In the genomic region with DNA sequence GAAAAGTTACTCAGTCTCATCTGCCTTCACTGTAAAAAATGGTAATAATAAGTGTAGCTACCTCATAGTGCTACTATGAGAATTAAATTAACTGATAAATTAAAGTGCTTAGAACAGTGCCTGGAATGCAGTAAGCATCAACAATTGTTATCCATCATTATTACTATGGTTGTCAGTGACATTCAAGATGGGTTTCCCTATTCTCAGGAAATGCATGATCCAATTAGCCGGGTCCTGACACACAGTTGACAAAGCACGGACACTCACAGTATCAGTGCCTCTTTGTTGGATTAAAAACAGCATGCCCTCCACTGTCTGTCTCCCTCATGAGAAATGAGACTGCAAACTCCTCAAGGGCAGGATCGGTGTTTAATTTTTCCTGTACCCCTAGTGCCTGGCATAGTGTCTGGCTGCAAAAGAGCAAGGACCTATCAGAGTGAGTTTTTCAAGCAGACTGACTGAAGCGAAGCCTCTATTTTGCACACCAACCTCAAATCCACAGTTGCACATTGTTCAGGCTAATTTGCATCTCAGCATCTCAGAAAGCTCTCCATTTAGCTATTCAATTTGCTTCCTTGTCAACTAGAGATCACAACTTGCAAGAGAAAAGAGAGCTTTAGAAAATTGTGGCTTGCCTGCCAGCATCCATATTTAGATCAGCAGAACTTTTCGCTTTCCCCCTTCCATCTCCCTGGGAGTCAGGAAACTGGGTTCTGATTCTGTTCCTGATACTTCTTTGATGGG, we compare ENCODE assay signal across 22 cellular contexts.
"Had no signal": no experiment of that assay in that cellular context is flagged by ENCODE, and none has a peak within 500 bp of the region (broad histone marks: within the 10 kb centered on the region; RNA-seq: fewer than 3 reads in every experiment).

No MANE protein-coding gene starts in this region.

- ATAC-seq: activated CD4-positive, CD25-positive, alpha-beta regulatory T cell treated with anti-CD3 and anti-CD28 coated beads, Interleukin-2, amount 50 U/mL, for 24 hours; activated T-cell treated with anti-CD3 and anti-CD28 coated beads, Interleukin-2, amount 50 U/mL, for 72 hours; left lobe of liver; naive thymus-derived CD8-positive, alpha-beta T cell; psoas muscle; right cardiac atrium had no signal

- DNase-seq: activated CD4-positive, alpha-beta memory T cell treated with anti-CD3 and anti-CD28 coated beads, Interleukin-2, amount 10 ng/mL, durations not matched to agents 7 days and 5 days; activated CD4-positive, alpha-beta T cell treated with anti-CD3 and anti-CD28 coated beads, Interleukin-2, amount 10 ng/mL, durations not matched to agents 24 days and 14 days; activated effector memory CD4-positive, alpha-beta T cell treated with Interleukin-2 at 50 U/mL for 16 hours; activated naive CD4-positive, alpha-beta T cell treated with anti-CD3 and anti-CD28 coated beads for 36 hours; activated naive CD8-positive, alpha-beta T cell treated with anti-CD3 and anti-CD28 coated beads, Interleukin-2, amount 10 ng/mL, durations not matched to agents 7 days and 5 days; activated T-cell treated with anti-CD3 and anti-CD28 coated beads, Interleukin-2, amount 50 U/mL, for 72 hours; amniotic stem cell; cerebellar nuclear complex; foreskin fibroblast; kidney; naive thymus-derived CD8-positive, alpha-beta T cell; psoas muscle; right cardiac atrium; stimulated activated CD4-positive, alpha-beta T cell treated with anti-CD3 and anti-CD28 coated beads, Interleukin-4, amount 100 ng/mL, for 4 hours had no signal

- H3K27me3 Mint-ChIP-seq: activated CD4-positive, alpha-beta memory T cell treated with anti-CD3 and anti-CD28 coated beads, Interleukin-2, amount 10 ng/mL, durations not matched to agents 7 days and 5 days; activated CD4-positive, alpha-beta T cell treated with anti-CD3 and anti-CD28 coated beads, Interleukin-2, amount 10 ng/mL, durations not matched to agents 24 days and 14 days; stimulated activated naive CD8-positive, alpha-beta T cell treated with anti-CD3 and anti-CD28 coated beads, Interleukin-15, Interleukin-2, amounts not matched to agents 100 ng/mL and 50 ng/mL, for 24 hours had no signal

- H3K36me3 Mint-ChIP-seq: activated naive CD8-positive, alpha-beta T cell treated with anti-CD3 and anti-CD28 coated beads, Interleukin-2, amount 10 ng/mL, durations not matched to agents 7 days and 5 days; naive thymus-derived CD8-positive, alpha-beta T cell had no signal

- H3K9me3 ChIP-seq: psoas muscle, tibial nerve, vagina had no signal

- H3K4me3 ChIP-seq: coronary artery, lung, psoas muscle, tibial nerve, vagina had no signal

- H3K36me3 ChIP-seq: tibial nerve, vagina had no signal

- H3K27ac ChIP-seq: coronary artery, psoas muscle, tibial nerve, vagina had no signal

- H3K4me1 ChIP-seq: psoas muscle, tibial nerve, vagina had no signal

- H3K4me3 Mint-ChIP-seq: activated CD4-positive, alpha-beta memory T cell treated with anti-CD3 and anti-CD28 coated beads, Interleukin-2, amount 10 ng/mL, durations not matched to agents 7 days and 5 days; activated CD4-positive, alpha-beta T cell treated with anti-CD3 and anti-CD28 coated beads, Interleukin-2, amount 10 ng/mL, durations not matched to agents 24 days and 14 days; activated naive CD4-positive, alpha-beta T cell treated with anti-CD3 and anti-CD28 coated beads for 36 hours; activated naive CD8-positive, alpha-beta T cell treated with anti-CD3 and anti-CD28 coated beads, Interleukin-2, amount 10 ng/mL, durations not matched to agents 7 days and 5 days; activated T-cell treated with anti-CD3 and anti-CD28 coated beads, Interleukin-2, amount 50 U/mL, for 72 hours; naive thymus-derived CD8-positive, alpha-beta T cell; stimulated activated naive CD8-positive, alpha-beta T cell treated with anti-CD3 and anti-CD28 coated beads, Interleukin-15, Interleukin-2, amounts not matched to agents 100 ng/mL and 50 ng/mL, for 24 hours; T-helper 1 cell treated with Interleukin-12 subunit alpha and Interleukin-12 subunit beta and Interleukin-4 antibody, amounts not matched to agents 30 μg/mL and 1 μg/mL, for 36 hours had no signal

- H3K27ac Mint-ChIP-seq: activated CD4-positive, alpha-beta memory T cell treated with anti-CD3 and anti-CD28 coated beads, Interleukin-2, amount 10 ng/mL, durations not matched to agents 7 days and 5 days; activated CD4-positive, alpha-beta T cell treated with anti-CD3 and anti-CD28 coated beads, Interleukin-2, amount 10 ng/mL, durations not matched to agents 24 days and 14 days; activated naive CD4-positive, alpha-beta T cell treated with anti-CD3 and anti-CD28 coated beads for 36 hours; activated naive CD8-positive, alpha-beta T cell treated with anti-CD3 and anti-CD28 coated beads, Interleukin-2, amount 10 ng/mL, durations not matched to agents 7 days and 5 days; activated T-cell treated with anti-CD3 and anti-CD28 coated beads, Interleukin-2, amount 50 U/mL, for 72 hours; naive thymus-derived CD8-positive, alpha-beta T cell; stimulated activated naive CD8-positive, alpha-beta T cell treated with anti-CD3 and anti-CD28 coated beads, Interleukin-15, Interleukin-2, amounts not matched to agents 100 ng/mL and 50 ng/mL, for 24 hours; T-helper 1 cell treated with Interleukin-12 subunit alpha and Interleukin-12 subunit beta and Interleukin-4 antibody, amounts not matched to agents 30 μg/mL and 1 μg/mL, for 36 hours had no signal

- H3K4me1 Mint-ChIP-seq: activated CD4-positive, alpha-beta memory T cell treated with anti-CD3 and anti-CD28 coated beads, Interleukin-2, amount 10 ng/mL, durations not matched to agents 7 days and 5 days; activated CD4-positive, alpha-beta T cell treated with anti-CD3 and anti-CD28 coated beads, Interleukin-2, amount 10 ng/mL, durations not matched to agents 24 days and 14 days; activated naive CD8-positive, alpha-beta T cell treated with anti-CD3 and anti-CD28 coated beads, Interleukin-2, amount 10 ng/mL, durations not matched to agents 7 days and 5 days; naive thymus-derived CD8-positive, alpha-beta T cell had no signal

- H3K9me3 Mint-ChIP-seq: activated CD4-positive, alpha-beta T cell treated with anti-CD3 and anti-CD28 coated beads, Interleukin-2, amount 10 ng/mL, durations not matched to agents 24 days and 14 days; activated naive CD4-positive, alpha-beta T cell treated with anti-CD3 and anti-CD28 coated beads for 36 hours; activated naive CD8-positive, alpha-beta T cell treated with anti-CD3 and anti-CD28 coated beads, Interleukin-2, amount 10 ng/mL, durations not matched to agents 7 days and 5 days; activated T-cell treated with anti-CD3 and anti-CD28 coated beads, Interleukin-2, amount 50 U/mL, for 72 hours; stimulated activated naive CD8-positive, alpha-beta T cell treated with anti-CD3 and anti-CD28 coated beads, Interleukin-15, Interleukin-2, amounts not matched to agents 100 ng/mL and 50 ng/mL, for 24 hours; T-helper 1 cell treated with Interleukin-12 subunit alpha and Interleukin-12 subunit beta and Interleukin-4 antibody, amounts not matched to agents 30 μg/mL and 1 μg/mL, for 36 hours had no signal

- H3K27me3 ChIP-seq: tibial nerve, vagina had no signal
